Comparison of ENCODE assay signal across 13 cellular contexts in genomic region chr12:117622087-117622486, GRCh38.
DNase-seq lines count a peak whose midpoint lies in the region; ATAC-seq and TF ChIP-seq lines count a peak whose summit lies in the region.
"Had no signal": no experiment of that assay in that cellular context is flagged by ENCODE, and none has a peak within 500 bp of the region (broad histone marks: within the 10 kb centered on the region; RNA-seq: fewer than 3 reads in every experiment).

No MANE protein-coding gene starts in this region.

- no peak overlapping the region for H3K9ac ChIP-seq in GM23248
- H3K9ac ChIP-seq: BLaER1 treated with 17β-estradiol and CSF1 and Interleukin-3, amounts not matched to agents 10 nM and 100 nM had no signal

- no peaks in the 10 kb centered on the region for H3K79me2 ChIP-seq in GM23248 (ENCODE audit: insufficient read depth)

- H3K4me1 ChIP-seq in GM23248 (ENCODE audit: insufficient read depth) (no peaks in the 10 kb centered on the region), foreskin keratinocyte (peaks cover 12% of the 10 kb centered on the region)
- H3K4me1 ChIP-seq: A549; BLaER1 treated with 17β-estradiol and CSF1 and Interleukin-3, amounts not matched to agents 10 nM and 100 nM had no signal

- peak; percentile 12 for ATAC-seq in foreskin keratinocyte
- ATAC-seq: A549 had no signal

- no peak overlapping the region for H3K27ac ChIP-seq in GM23248
- no peak overlapping the region for H3K27ac ChIP-seq in foreskin keratinocyte
- H3K27ac ChIP-seq: A549; BLaER1 treated with 17β-estradiol and CSF1 and Interleukin-3, amounts not matched to agents 10 nM and 100 nM had no signal

- H3K27me3 ChIP-seq in GM23248 (replicated peaks; ENCODE audit: insufficient read depth): no peaks in the 10 kb centered on the region
- H3K27me3 ChIP-seq in foreskin keratinocyte: no peaks in the 10 kb centered on the region
- H3K27me3 ChIP-seq: BLaER1 treated with 17β-estradiol and CSF1 and Interleukin-3, amounts not matched to agents 10 nM and 100 nM had no signal

- H3K4me2 ChIP-seq in GM23248 (ENCODE audit: unreplicated experiment): no peak overlapping the region
- H3K4me2 ChIP-seq: A549; BLaER1 treated with 17β-estradiol and CSF1 and Interleukin-3, amounts not matched to agents 10 nM and 100 nM had no signal

- H3K9me2 ChIP-seq in GM23248 (ENCODE audit: insufficient read depth): no peaks in the 10 kb centered on the region

- H3K9me3 ChIP-seq in GM23248 (ENCODE audit: low read depth): no peaks in the 10 kb centered on the region

- in situ Hi-C loops in GM23248 (cut with MboI): no loop called here

- H2AFZ ChIP-seq in GM23248: no peak overlapping the region

- no peaks in the 10 kb centered on the region for H4K20me1 ChIP-seq in GM23248 (ENCODE audit: insufficient read depth)
- H4K20me1 ChIP-seq: BLaER1 treated with 17β-estradiol and CSF1 and Interleukin-3, amounts not matched to agents 10 nM and 100 nM had no signal

- no peak overlapping the region for H3K4me3 ChIP-seq in GM23248
- H3K4me3 ChIP-seq: A549; BLaER1 treated with 17β-estradiol and CSF1 and Interleukin-3, amounts not matched to agents 10 nM and 100 nM had no signal

- no peaks in the 10 kb centered on the region for H3F3A ChIP-seq in GM23248 (ENCODE audit: insufficient read depth)

- no peaks in the 10 kb centered on the region for H3K36me3 ChIP-seq in GM23248 (ENCODE audit: low read depth)
- H3K36me3 ChIP-seq: BLaER1 treated with 17β-estradiol and CSF1 and Interleukin-3, amounts not matched to agents 10 nM and 100 nM had no signal

- no peak for TF ChIP-seq CTCF in foreskin keratinocyte (conservative IDR thresholded peaks at IDR 0.05)

- DNase-seq in GM23248 (peak; percentile 2), dermis blood vessel endothelial cell (peak; percentile 60), foreskin keratinocyte (no peak), hepatic stellate cell (ENCODE audit: low spot score) (no peak)
- DNase-seq in activated CD4-positive, CD25-positive, alpha-beta regulatory T cell (lab: John Stamatoyannopoulos, UW): no peak
- no peak for DNase-seq in stimulated activated CD4-positive, alpha-beta T cell treated with anti-CD3 and anti-CD28 coated beads, Interleukin-1b, Interleukin-23, amount 100 ng/mL, for 48 hours
- DNase-seq: CD4-positive, CD25-positive, alpha-beta regulatory T cell; DMS53; GF-D8; HCEC 1CT; IMR-90 had no signal

Comparison
In these comparisons a context has a peak if more than half of its experiments do, and no peak if none do; other contexts are left out.
1. DNase-seq: peak in GM23248 (single experiment) and dermis blood vessel endothelial cell (single experiment); none in foreskin keratinocyte (0 of 2), activated CD4-positive, CD25-positive, alpha-beta regulatory T cell (0 of 4), hepatic stellate cell (single experiment) and stimulated activated CD4-positive, alpha-beta T cell treated with anti-CD3 and anti-CD28 coated beads, Interleukin-1b, Interleukin-23, amount 100 ng/mL, for 48 hours (single experiment).